Comparison of ENCODE assay signal across 8 cellular contexts in the genomic region with DNA sequence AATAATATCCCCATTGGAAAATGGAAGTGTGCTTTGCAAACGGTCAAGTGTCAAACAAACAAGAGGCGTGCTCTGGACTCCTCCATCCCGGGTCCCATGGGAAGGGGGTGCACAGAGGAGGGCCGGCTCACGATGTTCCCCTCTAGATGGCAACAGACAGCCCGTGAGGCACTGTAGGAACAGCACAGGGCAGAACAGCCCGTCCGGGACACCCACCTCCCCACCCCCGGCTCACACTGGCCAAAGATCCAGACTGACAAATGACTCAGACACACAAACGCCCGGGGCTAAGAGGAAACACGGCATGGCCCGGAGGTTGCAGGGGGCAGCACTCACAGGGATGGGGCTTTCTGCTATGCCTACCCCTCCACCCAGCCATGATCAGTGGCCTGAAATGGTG. TPM values are rescaled to one million over a fixed set of nuclear protein-coding genes. Genes with fewer than 3 reads are reported as not detected.
DNase-seq lines count a peak whose midpoint lies in the region; ATAC-seq and TF ChIP-seq lines count a peak whose summit lies in the region.
"Had no signal": no experiment of that assay in that cellular context is flagged by ENCODE, and none has a peak within 500 bp of the region (broad histone marks: within the 10 kb centered on the region; RNA-seq: fewer than 3 reads in every experiment).

No MANE protein-coding gene starts in this region.

- no peaks in the 10 kb centered on the region for H3K36me3 ChIP-seq in tibial artery

- H3K27me3 ChIP-seq in tibial artery, result no peaks in the 10 kb centered on the region

- no peaks in the 10 kb centered on the region for H3K9me3 ChIP-seq in tibial artery

- DNase-seq in HK-2 (ENCODE audit: unreplicated experiment) (peak; percentile 42), amniotic epithelial cell (ENCODE audit: low read depth) (peak; percentile 20), hepatic stellate cell (ENCODE audit: low spot score) (peak; percentile 92), tibial artery (peak; percentile 95 to 99), left colon (no peak)

- H3K4me3 ChIP-seq in tibial artery, result peak overlapping the region; percentile 4 to 26

- H3K27ac ChIP-seq in tibial artery, result peak overlapping the region; percentile 98
- H3K27ac ChIP-seq: parathyroid adenoma had no signal

- peaks cover 3 to 65% (median 59%) of the 10 kb centered on the region in 4 donors for H3K4me1 ChIP-seq in tibial artery
- H3K4me1 ChIP-seq: parathyroid adenoma had no signal

- no peak for ATAC-seq in left colon
- ATAC-seq in HG03108 (IDR thresholded peaks at IDR 0.05; ENCODE audit: unreplicated experiment), result no peak
- no peak for ATAC-seq in GM21528 (IDR thresholded peaks at IDR 0.05; ENCODE audit: low FRiP score, unreplicated experiment)

- peak; percentile 28 to 29 for TF ChIP-seq CTCF in tibial artery (IDR thresholded peaks at IDR 0.05)

- intact Hi-C loops in tibial artery (cut with DNase I; ENCODE audit: low total_unique reads), result no loop called here
- intact Hi-C loops in left colon (cut with DNase I, micrococcal nuclease), result loop anchor here in 1 of 2 donors (10.0 kb wide), 1 partner anchor 138 kb away; no protein-coding TSS in a partner anchor

RNA-seq across cellular contexts. Expression of a gene that starts 4.9 kb away (rescaled TPM):
- total RNA-seq in left colon, result 10 to 100 TPM; 10.3 to 15.0 TPM

Comparison
In these comparisons a context has a peak if more than half of its experiments do, and no peak if none do; other contexts are left out.
1. DNase-seq: peak in HK-2 (single experiment), amniotic epithelial cell (single experiment), hepatic stellate cell (single experiment) and tibial artery (2 of 2); none in left colon (0 of 2).